Comparison of ENCODE assay signal across 8 cellular contexts in the genomic region with DNA sequence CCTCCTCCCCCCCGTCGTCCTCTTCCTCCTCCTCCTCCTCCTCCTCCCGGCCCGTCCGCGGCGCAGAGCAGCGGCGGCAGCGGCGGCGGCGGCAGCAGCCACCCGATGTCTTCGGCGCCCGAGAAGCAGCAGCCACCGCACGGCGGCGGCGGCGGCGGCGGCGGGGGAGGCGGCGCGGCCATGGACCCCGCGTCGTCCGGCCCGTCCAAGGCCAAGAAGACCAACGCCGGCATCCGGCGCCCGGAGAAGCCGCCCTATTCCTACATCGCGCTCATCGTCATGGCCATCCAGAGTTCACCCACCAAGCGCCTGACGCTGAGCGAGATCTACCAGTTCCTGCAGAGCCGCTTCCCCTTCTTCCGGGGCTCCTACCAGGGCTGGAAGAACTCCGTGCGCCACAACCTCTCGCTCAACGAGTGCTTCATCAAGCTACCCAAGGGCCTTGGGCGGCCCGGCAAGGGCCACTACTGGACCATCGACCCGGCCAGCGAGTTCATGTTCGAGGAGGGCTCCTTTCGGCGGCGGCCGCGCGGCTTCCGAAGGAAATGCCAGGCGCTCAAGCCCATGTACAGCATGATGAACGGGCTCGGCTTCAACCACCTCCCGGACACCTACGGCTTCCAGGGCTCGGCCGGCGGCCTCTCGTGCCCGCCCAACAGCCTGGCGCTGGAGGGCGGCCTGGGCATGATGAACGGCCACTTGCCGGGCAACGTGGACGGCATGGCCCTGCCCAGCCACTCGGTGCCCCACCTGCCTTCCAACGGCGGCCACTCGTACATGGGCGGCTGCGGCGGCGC. TPM values are rescaled to one million over a fixed set of nuclear protein-coding genes. Genes with fewer than 3 reads are reported as not detected.
A peak's percentile ranks its signal among the peaks of the same experiment; 100 is the strongest.
DNase-seq lines count a peak whose midpoint lies in the region; ATAC-seq and TF ChIP-seq lines count a peak whose summit lies in the region.

A gene (plus strand): TSS at position 63 of the 797 bp plus-strand sequence. CDS start 43 bp downstream, at position 106.

- H3K9me3 ChIP-seq in body of pancreas, result no peaks in the 10 kb centered on the region
- no peaks in the 10 kb centered on the region for H3K9me3 ChIP-seq in liver (ENCODE audit: control insufficient read depth in 4 of 4, low read length in 3 of 4)

- no peak for TF ChIP-seq POLR2A in body of pancreas (IDR thresholded peaks at IDR 0.05)

- H3K4me3 ChIP-seq in body of pancreas (peak within 1 kb of the TSS; percentile 29 to 32), liver (ENCODE audit: low read depth in 1 of 3, low read length in 3 of 3) (peak within 1 kb of the TSS; percentile 53 to 64 (median 61))

- peak within 1 kb of the TSS in 3 of 4 donors; percentile 36 to 68 (median 67) for H3K27ac ChIP-seq in body of pancreas
- H3K27ac ChIP-seq in liver (ENCODE audit: low read depth in 1 of 2, low read length in 2 of 2), result peak within 1 kb of the TSS; percentile 69 to 75

- CTCF ChIA-PET in activated naive CD4-positive, alpha-beta T cell treated with anti-CD3 and anti-CD28 coated beads, Interleukin-2, amount 10 ng/mL, durations not matched to agents 7 days and 5 days (lab: Charles Lee), result no interaction called here

- 1% methylated on average over 71 of the region's 89 CpGs; no CpG with 5 or more reads in 1 of the 2 donors for WGBS in body of pancreas, 2 donors
- WGBS in liver, result 3% methylated on average over 88 of the region's 89 CpGs

- peak within 1 kb of the TSS; percentile 81 for H3K27ac Mint-ChIP-seq in activated naive CD4-positive, alpha-beta T cell treated with anti-CD3 and anti-CD28 coated beads, Interleukin-2, amount 10 ng/mL, durations not matched to agents 7 days and 5 days
- H3K27ac Mint-ChIP-seq in type B pancreatic cell, result no peak within 1 kb of the TSS

- H3K9ac ChIP-seq in liver (ENCODE audit: low read depth in 1 of 2, low read length in 2 of 2), result no peak within 1 kb of the TSS

- no peak for TF ChIP-seq CTCF in body of pancreas (IDR thresholded peaks at IDR 0.05)
- TF ChIP-seq CTCF in liver (IDR thresholded peaks at IDR 0.05; ENCODE audit: low read depth, low read length, missing input control), result no peak
- no peak for TF ChIP-seq CTCF in type B pancreatic cell (conservative IDR thresholded peaks at IDR 0.05)

- H3K36me3 ChIP-seq in body of pancreas (replicated peaks in 1 of 2; ENCODE audit: insufficient read depth in 1 of 2, low read depth in 2 of 2), result no peaks in the 10 kb centered on the region
- no peaks in the 10 kb centered on the region for H3K36me3 ChIP-seq in liver (ENCODE audit: control insufficient read depth in 4 of 4, insufficient read depth in 3 of 4, low read depth in 1 of 4, low read length in 3 of 4)

- intact Hi-C loops in body of pancreas (cut with DNase I), result no loop called here

- H3K4me1 ChIP-seq in body of pancreas (peaks cover 34% of the 10 kb centered on the region), liver (ENCODE audit: control insufficient read depth in 4 of 4, insufficient read depth in 4 of 4, low read length in 3 of 4) (peaks cover 14 to 42% (median 22%) of the 10 kb centered on the region in 4 donors)

- H3K36me3 Mint-ChIP-seq in activated naive CD4-positive, alpha-beta T cell treated with anti-CD3 and anti-CD28 coated beads, Interleukin-2, amount 10 ng/mL, durations not matched to agents 7 days and 5 days, result peaks cover 8% of the 10 kb centered on the region
- H3K36me3 Mint-ChIP-seq in type B pancreatic cell, result peaks cover 4% of the 10 kb centered on the region

- DNase-seq in activated naive CD4-positive, alpha-beta T cell treated with anti-CD3 and anti-CD28 coated beads, Interleukin-2, amount 10 ng/mL, durations not matched to agents 7 days and 5 days, result peak; percentile 33
- no peak for DNase-seq in activated naive CD4-positive, alpha-beta T cell treated with anti-CD3 and anti-CD28 coated beads, Interleukin-2, amount 50 U/mL, for 16 hours
- peak in 1 of 4 donors; percentile 13 for DNase-seq in body of pancreas
- DNase-seq in type B pancreatic cell (ENCODE audit: extremely low spot score, unreplicated experiment), result no peak
- DNase-seq in hippocampal formation (lab: John Stamatoyannopoulos, UW), result no peak
- no peak for DNase-seq in NCI-H226
- DNase-seq in HT-29 (ENCODE audit: low spot score), result no peak

- peaks cover 98% of the 10 kb centered on the region for H3K27me3 Mint-ChIP-seq in activated naive CD4-positive, alpha-beta T cell treated with anti-CD3 and anti-CD28 coated beads, Interleukin-2, amount 10 ng/mL, durations not matched to agents 7 days and 5 days
- H3K27me3 Mint-ChIP-seq in type B pancreatic cell, result peaks cover 75% of the 10 kb centered on the region

- no peak for TF ChIP-seq RAD21 in liver (IDR thresholded peaks at IDR 0.05)

- peak within 1 kb of the TSS; percentile 62 for H3K4me3 Mint-ChIP-seq in activated naive CD4-positive, alpha-beta T cell treated with anti-CD3 and anti-CD28 coated beads, Interleukin-2, amount 10 ng/mL, durations not matched to agents 7 days and 5 days
- H3K4me3 Mint-ChIP-seq in type B pancreatic cell, result peak within 1 kb of the TSS; percentile 90

- ATAC-seq in body of pancreas, result peak; percentile 9

- H3K4me1 Mint-ChIP-seq in activated naive CD4-positive, alpha-beta T cell treated with anti-CD3 and anti-CD28 coated beads, Interleukin-2, amount 10 ng/mL, durations not matched to agents 7 days and 5 days, result peaks cover 18% of the 10 kb centered on the region
- peaks cover 18% of the 10 kb centered on the region for H3K4me1 Mint-ChIP-seq in type B pancreatic cell (ENCODE audit: unreplicated experiment)

- H3K9me3 Mint-ChIP-seq in activated naive CD4-positive, alpha-beta T cell treated with anti-CD3 and anti-CD28 coated beads, Interleukin-2, amount 10 ng/mL, durations not matched to agents 7 days and 5 days, result no peaks in the 10 kb centered on the region
- no peaks in the 10 kb centered on the region for H3K9me3 Mint-ChIP-seq in type B pancreatic cell

- H3K27me3 ChIP-seq in body of pancreas (peaks cover 0 to 19% of the 10 kb centered on the region in 2 donors), liver (ENCODE audit: control insufficient read depth in 4 of 4, insufficient read depth in 4 of 4, low read length in 3 of 4) (peaks cover 6 to 31% (median 13%) of the 10 kb centered on the region in 4 donors)

TF ChIP-seq in liver, 16 proteins besides CTCF, POLR2A, EP300 and RAD21:
- TF ChIP-seq GABPA (IDR thresholded peaks at IDR 0.05 in 1 of 2, conservative IDR thresholded peaks at IDR 0.05 in 1 of 2) (no peak), NR2F2 (IDR thresholded peaks at IDR 0.05) (no peak), JUND (IDR thresholded peaks at IDR 0.05) (no peak), RXRA (IDR thresholded peaks at IDR 0.05) (no peak), YY1 (IDR thresholded peaks at IDR 0.05) (no peak), FOXA1 (IDR thresholded peaks at IDR 0.05) (no peak), FOXA2 (IDR thresholded peaks at IDR 0.05) (no peak)
- TF ChIP-seq, protein P1, sequence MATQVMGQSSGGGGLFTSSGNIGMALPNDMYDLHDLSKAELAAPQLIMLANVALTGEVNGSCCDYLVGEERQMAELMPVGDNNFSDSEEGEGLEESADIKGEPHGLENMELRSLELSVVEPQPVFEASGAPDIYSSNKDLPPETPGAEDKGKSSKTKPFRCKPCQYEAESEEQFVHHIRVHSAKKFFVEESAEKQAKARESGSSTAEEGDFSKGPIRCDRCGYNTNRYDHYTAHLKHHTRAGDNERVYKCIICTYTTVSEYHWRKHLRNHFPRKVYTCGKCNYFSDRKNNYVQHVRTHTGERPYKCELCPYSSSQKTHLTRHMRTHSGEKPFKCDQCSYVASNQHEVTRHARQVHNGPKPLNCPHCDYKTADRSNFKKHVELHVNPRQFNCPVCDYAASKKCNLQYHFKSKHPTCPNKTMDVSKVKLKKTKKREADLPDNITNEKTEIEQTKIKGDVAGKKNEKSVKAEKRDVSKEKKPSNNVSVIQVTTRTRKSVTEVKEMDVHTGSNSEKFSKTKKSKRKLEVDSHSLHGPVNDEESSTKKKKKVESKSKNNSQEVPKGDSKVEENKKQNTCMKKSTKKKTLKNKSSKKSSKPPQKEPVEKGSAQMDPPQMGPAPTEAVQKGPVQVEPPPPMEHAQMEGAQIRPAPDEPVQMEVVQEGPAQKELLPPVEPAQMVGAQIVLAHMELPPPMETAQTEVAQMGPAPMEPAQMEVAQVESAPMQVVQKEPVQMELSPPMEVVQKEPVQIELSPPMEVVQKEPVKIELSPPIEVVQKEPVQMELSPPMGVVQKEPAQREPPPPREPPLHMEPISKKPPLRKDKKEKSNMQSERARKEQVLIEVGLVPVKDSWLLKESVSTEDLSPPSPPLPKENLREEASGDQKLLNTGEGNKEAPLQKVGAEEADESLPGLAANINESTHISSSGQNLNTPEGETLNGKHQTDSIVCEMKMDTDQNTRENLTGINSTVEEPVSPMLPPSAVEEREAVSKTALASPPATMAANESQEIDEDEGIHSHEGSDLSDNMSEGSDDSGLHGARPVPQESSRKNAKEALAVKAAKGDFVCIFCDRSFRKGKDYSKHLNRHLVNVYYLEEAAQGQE (IDR thresholded peaks at IDR 0.05), result no peak

RNA-seq across cellular contexts. Expression of the gene that starts here (rescaled TPM):
- total RNA-seq in body of pancreas (1 to 10 TPM in 1 of 2 donors, under 1 TPM in 1; 0.52 to 7.3 TPM), liver (under 1 TPM; 0.56 to 0.75 TPM), type B pancreatic cell (ENCODE audit: low replicate concordance) (0.48 and 3.4 TPM in 2 replicates)
- polyA plus RNA-seq in liver, result 1 to 10 TPM; 1.0 to 1.2 TPM
- not detected in 2 replicates for total RNA-seq in HT-29 (2014; rRNA removed; shearing (Covaris generic))
